12 cellular contexts compared by ENCODE assay signal in genomic region chr15:80619677-80620076, GRCh38.
DNase-seq lines count a peak whose midpoint lies in the region; ATAC-seq and TF ChIP-seq lines count a peak whose summit lies in the region.
"Had no signal": no experiment of that assay in that cellular context is flagged by ENCODE, and none has a peak within 500 bp of the region (broad histone marks: within the 10 kb centered on the region; RNA-seq: fewer than 3 reads in every experiment).

No MANE protein-coding gene starts in this region.

- H3K4me3 Mint-ChIP-seq in WTC11: no peak overlapping the region
- H3K4me3 Mint-ChIP-seq: activated CD4-positive, alpha-beta T cell treated with anti-CD3 and anti-CD28 coated beads, Interleukin-2, amount 10 ng/mL, durations not matched to agents 7 days and 5 days had no signal

- H3K27ac ChIP-seq in right atrium auricular region (no peak overlapping the region), hepatocyte (no peak overlapping the region)

- H3K9me3 ChIP-seq in right atrium auricular region: peaks cover 0 to 18% of the 10 kb centered on the region in 2 donors
- H3K9me3 ChIP-seq in hepatocyte (ENCODE audit: low read depth): no peaks in the 10 kb centered on the region

- WGBS in hepatocyte (ENCODE audit: low lambda C conversion rate, missing lambda C conversion rate): 95% methylated on average over 1 of the region's 1 CpG

- peaks cover 20% of the 10 kb centered on the region for H3K9me3 Mint-ChIP-seq in WTC11

- H3K27ac Mint-ChIP-seq in WTC11: no peak overlapping the region
- H3K27ac Mint-ChIP-seq: activated CD4-positive, alpha-beta T cell treated with anti-CD3 and anti-CD28 coated beads, Interleukin-2, amount 10 ng/mL, durations not matched to agents 7 days and 5 days had no signal

- no peak overlapping the region for H3K4me2 ChIP-seq in hepatocyte

- TF ChIP-seq CTCF in right atrium auricular region (IDR thresholded peaks at IDR 0.05): peak in 1 of 2 donors; percentile 47
- TF ChIP-seq CTCF in hepatocyte (IDR thresholded peaks at IDR 0.05; ENCODE audit: poor library complexity): peak; percentile 29
- no peak for TF ChIP-seq CTCF in WTC11 (IDR thresholded peaks at IDR 0.05)

- H3K9me2 ChIP-seq in hepatocyte (replicated peaks; ENCODE audit: insufficient read depth): no peaks in the 10 kb centered on the region

- intact Hi-C loops in Right ventricle myocardium superior (cut with DNase I): loop anchor here (5.0 kb wide), 1 partner anchor 158 kb away; the partner anchor contains the start of gene CEMIP

- H4K20me1 ChIP-seq in hepatocyte (ENCODE audit: insufficient read depth, poor library complexity, severe bottlenecking): no peaks in the 10 kb centered on the region

- H3K27me3 ChIP-seq in right atrium auricular region: no peaks in the 10 kb centered on the region
- no peaks in the 10 kb centered on the region for H3K27me3 ChIP-seq in hepatocyte

- no peaks in the 10 kb centered on the region for H3K4me1 Mint-ChIP-seq in WTC11
- H3K4me1 Mint-ChIP-seq: activated CD4-positive, alpha-beta T cell treated with anti-CD3 and anti-CD28 coated beads, Interleukin-2, amount 10 ng/mL, durations not matched to agents 7 days and 5 days had no signal

- H3K4me3 ChIP-seq in right atrium auricular region (no peak overlapping the region), hepatocyte (no peak overlapping the region)

- ATAC-seq in Right ventricle myocardium superior (ENCODE audit: poor library complexity) (peak; percentile 72), GM21360 (IDR thresholded peaks at IDR 0.05; ENCODE audit: unreplicated experiment) (no peak), WTC11 (no peak), HG02571 (IDR thresholded peaks at IDR 0.05; ENCODE audit: unreplicated experiment) (no peak)

- no peak for DNase-seq in Right ventricle myocardium superior
- no peak for DNase-seq in right atrium auricular region (ENCODE audit: low spot score)
- DNase-seq in astrocyte of the hippocampus (ENCODE audit: low read depth, low spot score): peak; percentile 36
- peak; percentile 27 for DNase-seq in hepatocyte (ENCODE audit: low spot score)
- DNase-seq in stimulated activated CD4-positive, alpha-beta T cell treated with anti-CD3 and anti-CD28 coated beads, Interleukin-4, amount 100 ng/mL, for 4 hours: no peak
- DNase-seq in WTC11 (ENCODE audit: low spot score): no peak
- DNase-seq: activated CD4-positive, alpha-beta T cell treated with anti-CD3 and anti-CD28 coated beads, Interleukin-2, amount 10 ng/mL, durations not matched to agents 7 days and 5 days; H7; NCI-H524 treated with DMSO at 0.1 percent for 48 hours; stimulated activated naive CD4-positive, alpha-beta T cell treated with Interleukin-2 at 50 U/mL for 16 hours had no signal

- no peaks in the 10 kb centered on the region for H3K36me3 Mint-ChIP-seq in WTC11

- no peaks in the 10 kb centered on the region for H3K79me2 ChIP-seq in hepatocyte

- POLR2A ChIA-PET in WTC11 (lab: Charles Lee): no interaction called here

- no peak overlapping the region for H2AFZ ChIP-seq in hepatocyte

- H3K27me3 Mint-ChIP-seq in WTC11 (ENCODE audit: low read depth): no peaks in the 10 kb centered on the region; the same call in 1 of the 2 replicates

- CTCF ChIA-PET in WTC11 (lab: Charles Lee): interaction anchor here (1.2 to 2.0 kb wide), 5 partner anchors 33 to 168 kb away, joined by 3 to 12 read pairs (median 4); partner anchors contain the start of gene CEMIP

- H3K4me1 ChIP-seq in right atrium auricular region: peaks cover 2 to 11% of the 10 kb centered on the region in 2 donors
- H3K4me1 ChIP-seq in hepatocyte (ENCODE audit: insufficient read depth): no peaks in the 10 kb centered on the region

- H3K36me3 ChIP-seq in right atrium auricular region: no peaks in the 10 kb centered on the region
- no peaks in the 10 kb centered on the region for H3K36me3 ChIP-seq in hepatocyte (replicated peaks; ENCODE audit: insufficient read depth, low read depth)

TF ChIP-seq in WTC11, 78 proteins besides CTCF, POLR2A, EP300 and RAD21:
- TF ChIP-seq ZNF121 (CRISPR knock-in tag; IDR thresholded peaks at IDR 0.05): no peak
- TF ChIP-seq NR1H2 (CRISPR knock-in tag; IDR thresholded peaks at IDR 0.05): no peak
- no peak for TF ChIP-seq ZNF317 (CRISPR knock-in tag; IDR thresholded peaks at IDR 0.05; ENCODE audit: borderline replicate concordance, low read depth)
- TF ChIP-seq E2F5 (CRISPR knock-in tag; IDR thresholded peaks at IDR 0.05): no peak

Comparison
In these comparisons a context has a peak if more than half of its experiments do, and no peak if none do; other contexts are left out.
1. DNase-seq: peak in astrocyte of the hippocampus (single experiment) and hepatocyte (single experiment); none in Right ventricle myocardium superior (single experiment), right atrium auricular region (single experiment), stimulated activated CD4-positive, alpha-beta T cell treated with anti-CD3 and anti-CD28 coated beads, Interleukin-4, amount 100 ng/mL, for 4 hours (0 of 2) and WTC11 (single experiment).